1 cellular context compared by ENCODE assay signal in the genomic region with DNA sequence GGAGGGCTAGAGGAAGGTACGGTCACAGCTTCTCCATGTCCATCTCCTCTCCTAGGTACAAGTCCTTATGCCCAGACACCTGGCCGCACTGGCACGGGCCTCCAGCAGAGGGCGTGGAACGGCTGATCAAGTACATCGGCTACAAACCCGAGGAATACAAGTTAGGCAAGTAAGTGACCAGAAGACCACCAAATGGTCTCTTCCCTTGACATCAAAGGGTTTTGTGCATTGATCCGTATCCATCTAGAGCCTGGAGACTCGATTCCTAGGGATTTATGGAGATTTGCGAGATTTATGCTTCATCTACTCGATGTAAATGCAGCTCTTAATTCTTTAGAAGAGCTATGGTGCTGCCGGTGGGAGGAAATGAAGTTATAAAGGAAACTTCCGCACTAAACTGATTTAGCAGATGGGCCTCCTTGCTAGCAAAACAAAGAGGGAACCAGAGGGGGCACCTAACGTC.
TF ChIP-seq lines count a peak whose summit lies in the region.

No MANE protein-coding gene starts in this region.

TF ChIP-seq in GM23338, 12 proteins besides CTCF, POLR2A, EP300 and RAD21 (continued from another document):
- TF ChIP-seq, protein P1, sequence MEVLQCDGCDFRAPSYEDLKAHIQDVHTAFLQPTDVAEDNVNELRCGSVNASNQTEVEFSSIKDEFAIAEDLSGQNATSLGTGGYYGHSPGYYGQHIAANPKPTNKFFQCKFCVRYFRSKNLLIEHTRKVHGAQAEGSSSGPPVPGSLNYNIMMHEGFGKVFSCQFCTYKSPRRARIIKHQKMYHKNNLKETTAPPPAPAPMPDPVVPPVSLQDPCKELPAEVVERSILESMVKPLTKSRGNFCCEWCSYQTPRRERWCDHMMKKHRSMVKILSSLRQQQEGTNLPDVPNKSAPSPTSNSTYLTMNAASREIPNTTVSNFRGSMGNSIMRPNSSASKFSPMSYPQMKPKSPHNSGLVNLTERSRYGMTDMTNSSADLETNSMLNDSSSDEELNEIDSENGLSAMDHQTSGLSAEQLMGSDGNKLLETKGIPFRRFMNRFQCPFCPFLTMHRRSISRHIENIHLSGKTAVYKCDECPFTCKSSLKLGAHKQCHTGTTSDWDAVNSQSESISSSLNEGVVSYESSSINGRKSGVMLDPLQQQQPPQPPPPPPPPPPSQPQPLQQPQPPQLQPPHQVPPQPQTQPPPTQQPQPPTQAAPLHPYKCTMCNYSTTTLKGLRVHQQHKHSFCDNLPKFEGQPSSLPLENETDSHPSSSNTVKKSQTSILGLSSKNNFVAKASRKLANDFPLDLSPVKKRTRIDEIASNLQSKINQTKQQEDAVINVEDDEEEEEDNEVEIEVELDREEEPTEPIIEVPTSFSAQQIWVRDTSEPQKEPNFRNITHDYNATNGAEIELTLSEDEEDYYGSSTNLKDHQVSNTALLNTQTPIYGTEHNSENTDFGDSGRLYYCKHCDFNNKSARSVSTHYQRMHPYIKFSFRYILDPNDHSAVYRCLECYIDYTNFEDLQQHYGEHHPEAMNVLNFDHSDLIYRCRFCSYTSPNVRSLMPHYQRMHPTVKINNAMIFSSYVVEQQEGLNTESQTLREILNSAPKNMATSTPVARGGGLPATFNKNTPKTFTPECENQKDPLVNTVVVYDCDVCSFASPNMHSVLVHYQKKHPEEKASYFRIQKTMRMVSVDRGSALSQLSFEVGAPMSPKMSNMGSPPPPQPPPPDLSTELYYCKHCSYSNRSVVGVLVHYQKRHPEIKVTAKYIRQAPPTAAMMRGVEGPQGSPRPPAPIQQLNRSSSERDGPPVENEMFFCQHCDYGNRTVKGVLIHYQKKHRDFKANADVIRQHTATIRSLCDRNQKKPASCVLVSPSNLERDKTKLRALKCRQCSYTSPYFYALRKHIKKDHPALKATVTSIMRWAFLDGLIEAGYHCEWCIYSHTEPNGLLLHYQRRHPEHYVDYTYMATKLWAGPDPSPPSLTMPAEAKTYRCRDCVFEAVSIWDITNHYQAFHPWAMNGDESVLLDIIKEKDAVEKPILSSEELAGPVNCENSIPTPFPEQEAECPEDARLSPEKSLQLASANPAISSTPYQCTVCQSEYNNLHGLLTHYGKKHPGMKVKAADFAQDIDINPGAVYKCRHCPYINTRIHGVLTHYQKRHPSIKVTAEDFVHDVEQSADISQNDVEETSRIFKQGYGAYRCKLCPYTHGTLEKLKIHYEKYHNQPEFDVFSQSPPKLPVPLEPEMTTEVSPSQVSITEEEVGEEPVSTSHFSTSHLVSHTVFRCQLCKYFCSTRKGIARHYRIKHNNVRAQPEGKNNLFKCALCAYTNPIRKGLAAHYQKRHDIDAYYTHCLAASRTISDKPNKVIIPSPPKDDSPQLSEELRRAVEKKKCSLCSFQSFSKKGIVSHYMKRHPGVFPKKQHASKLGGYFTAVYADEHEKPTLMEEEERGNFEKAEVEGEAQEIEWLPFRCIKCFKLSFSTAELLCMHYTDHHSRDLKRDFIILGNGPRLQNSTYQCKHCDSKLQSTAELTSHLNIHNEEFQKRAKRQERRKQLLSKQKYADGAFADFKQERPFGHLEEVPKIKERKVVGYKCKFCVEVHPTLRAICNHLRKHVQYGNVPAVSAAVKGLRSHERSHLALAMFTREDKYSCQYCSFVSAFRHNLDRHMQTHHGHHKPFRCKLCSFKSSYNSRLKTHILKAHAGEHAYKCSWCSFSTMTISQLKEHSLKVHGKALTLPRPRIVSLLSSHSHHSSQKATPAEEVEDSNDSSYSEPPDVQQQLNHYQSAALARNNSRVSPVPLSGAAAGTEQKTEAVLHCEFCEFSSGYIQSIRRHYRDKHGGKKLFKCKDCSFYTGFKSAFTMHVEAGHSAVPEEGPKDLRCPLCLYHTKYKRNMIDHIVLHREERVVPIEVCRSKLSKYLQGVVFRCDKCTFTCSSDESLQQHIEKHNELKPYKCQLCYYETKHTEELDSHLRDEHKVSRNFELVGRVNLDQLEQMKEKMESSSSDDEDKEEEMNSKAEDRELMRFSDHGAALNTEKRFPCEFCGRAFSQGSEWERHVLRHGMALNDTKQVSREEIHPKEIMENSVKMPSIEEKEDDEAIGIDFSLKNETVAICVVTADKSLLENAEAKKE (CRISPR knock-in tag; IDR thresholded peaks at IDR 0.05), result peak; percentile 68
